17 cellular contexts compared by ENCODE assay signal in genomic region chr21:42731264-42732032, GRCh38.
DNase-seq lines count a peak whose midpoint lies in the region; ATAC-seq and TF ChIP-seq lines count a peak whose summit lies in the region.
"Had no signal": no experiment of that assay in that cellular context is flagged by ENCODE, and none has a peak within 500 bp of the region (broad histone marks: within the 10 kb centered on the region; RNA-seq: fewer than 3 reads in every experiment).

No MANE protein-coding gene starts in this region.

- peaks cover 0 to 17% (median 0%) of the 10 kb centered on the region in 3 donors for H3K36me3 ChIP-seq in Peyer's patch
- no peaks in the 10 kb centered on the region for H3K36me3 ChIP-seq in prostate gland

- ATAC-seq in GM19324 (IDR thresholded peaks at IDR 0.05; ENCODE audit: low FRiP score, unreplicated experiment) (no peak), HG03469 (IDR thresholded peaks at IDR 0.05; ENCODE audit: unreplicated experiment) (no peak)
- ATAC-seq: Panc1 had no signal

- H3K9me3 ChIP-seq in Peyer's patch (no peaks in the 10 kb centered on the region), prostate gland (no peaks in the 10 kb centered on the region)

- TF ChIP-seq POLR2A in Peyer's patch (IDR thresholded peaks at IDR 0.05), result peak; percentile 55 to 82
- no peak for TF ChIP-seq POLR2A in prostate gland (IDR thresholded peaks at IDR 0.05)

- H3K27me3 Mint-ChIP-seq in CD14-positive monocyte (ENCODE audit: low read depth in 3 of 3), result peaks cover 0 to 3% (median 0%) of the 10 kb centered on the region in 3 donors
- H3K27me3 Mint-ChIP-seq: dendritic cell treated with granulocyte-macrophage colony-stimulating factor and Interleukin-4, amounts not matched to agents 40 ng/mL and 50 ng/mL, for 4 days had no signal

- TF ChIP-seq CTCF in Peyer's patch (IDR thresholded peaks at IDR 0.05), result peak in 1 of 6 experiments; percentile 15
- TF ChIP-seq CTCF in prostate gland (IDR thresholded peaks at IDR 0.05), result no peak
- no peak for TF ChIP-seq CTCF in CD14-positive monocyte (IDR thresholded peaks at IDR 0.05)

- DNase-seq in H4 (ENCODE audit: low spot score) (peak; percentile 49), Peyer's patch (peak in 2 of 3 donors; percentile 91 to 92), islet precursor cell (peak; percentile 71), prostate gland (ENCODE audit: low spot score) (peak; percentile 95), CD14-positive monocyte (ENCODE audit: low spot score) (no peak), superior temporal gyrus (ENCODE audit: extremely low spot score) (no peak)
- DNase-seq: activated CD4-positive, alpha-beta T cell treated with anti-CD3 and anti-CD28 coated beads for 48 hours; activated CD8-positive, alpha-beta memory T cell treated with anti-CD3 and anti-CD28 coated beads, Interleukin-2, amount 50 U/mL, for 48 hours; activated naive CD4-positive, alpha-beta T cell; HCEC 1CT; NCI-H1436 treated with DMSO at 0.1 percent for 48 hours; NCI-H774; stimulated activated CD4-positive, alpha-beta T cell treated with anti-CD3 and anti-CD28 coated beads, Interleukin-2, amount 100 ng/mL, for 48 hours had no signal

- H3K4me3 ChIP-seq in Peyer's patch (peak overlapping the region in 2 of 4 donors; percentile 42 to 49), prostate gland (peak overlapping the region in 1 of 2 donors; percentile 9)

- 30% methylated on average over 19 of the region's 19 CpGs for WGBS in prostate gland

- intact Hi-C loops in prostate gland (cut with DNase I), result loop anchor here (10.0 kb wide), 1 partner anchor 77 kb away; the partner anchor contains the start of gene PDE9A
- intact Hi-C loops in CD14-positive monocyte (cut with micrococcal nuclease), result no loop called here

- H3K27me3 ChIP-seq in Peyer's patch, result no peaks in the 10 kb centered on the region
- H3K27me3 ChIP-seq in prostate gland (replicated peaks; ENCODE audit: insufficient read depth), result no peaks in the 10 kb centered on the region

- H3K4me1 Mint-ChIP-seq in CD14-positive monocyte, result peaks cover 35% of the 10 kb centered on the region

- H3K4me1 ChIP-seq in Peyer's patch, result peaks cover 0 to 30% (median 0%) of the 10 kb centered on the region in 4 donors
- H3K4me1 ChIP-seq in prostate gland (replicated peaks), result peaks cover 18% of the 10 kb centered on the region

- peaks cover 0 to 8% (median 0%) of the 10 kb centered on the region in 7 donors for H3K9me3 Mint-ChIP-seq in CD14-positive monocyte

- peaks cover 0 to 3% of the 10 kb centered on the region in 2 donors for H3K36me3 Mint-ChIP-seq in CD14-positive monocyte

- peak overlapping the region in 3 of 4 donors; percentile 80 to 93 (median 93) for H3K27ac ChIP-seq in Peyer's patch
- H3K27ac ChIP-seq in prostate gland, result peak overlapping the region; percentile 75 to 90

- H3K27ac Mint-ChIP-seq in CD14-positive monocyte, result no peak overlapping the region
- H3K27ac Mint-ChIP-seq: dendritic cell treated with granulocyte-macrophage colony-stimulating factor and Interleukin-4, amounts not matched to agents 40 ng/mL and 50 ng/mL, for 4 days had no signal

- no peak overlapping the region for H3K4me3 Mint-ChIP-seq in CD14-positive monocyte
- H3K4me3 Mint-ChIP-seq: dendritic cell treated with granulocyte-macrophage colony-stimulating factor and Interleukin-4, amounts not matched to agents 40 ng/mL and 50 ng/mL, for 4 days had no signal

Comparison
In these comparisons a context has a peak if more than half of its experiments do, and no peak if none do; other contexts are left out.
1. DNase-seq: peak in H4 (single experiment), Peyer's patch (2 of 3), islet precursor cell (single experiment) and prostate gland (single experiment); none in CD14-positive monocyte (single experiment) and superior temporal gyrus (single experiment).